9 cellular contexts compared by ENCODE assay signal in genomic region chr7:4631664-4632171, GRCh38. TPM values are rescaled to one million over a fixed set of nuclear protein-coding genes. Genes with fewer than 3 reads are reported as not detected.
DNase-seq lines count a peak whose midpoint lies in the region; ATAC-seq and TF ChIP-seq lines count a peak whose summit lies in the region.
"Had no signal": no experiment of that assay in that cellular context is flagged by ENCODE, and none has a peak within 500 bp of the region (broad histone marks: within the 10 kb centered on the region; RNA-seq: fewer than 3 reads in every experiment).

No MANE protein-coding gene starts in this region.

- H3K9me3 ChIP-seq in HAP-1 = no peaks in the 10 kb centered on the region

- DNase-seq in HAP-1 (ENCODE audit: low spot score in 2 of 2) = peak; percentile 80 to 85
- peak; percentile 82 for DNase-seq in NCI-H748 treated with DMSO at 0.1 percent for 48 hours (lab: John Stamatoyannopoulos, UW)
- DNase-seq in chondrocyte (ENCODE audit: low spot score) = no peak
- peak; percentile 91 for DNase-seq in islet precursor cell
- peak; percentile 82 for DNase-seq in smooth muscle cell of the brain vasculature (ENCODE audit: low read depth, low spot score)
- DNase-seq: activated naive CD8-positive, alpha-beta T cell treated with anti-CD3 and anti-CD28 coated beads, Interleukin-2, amount 10 ng/mL, durations not matched to agents 7 days and 5 days had no signal

- no peaks in the 10 kb centered on the region for H3K27me3 Mint-ChIP-seq in chondrocyte (ENCODE audit: low read depth)

- H3K9me3 Mint-ChIP-seq in chondrocyte (ENCODE audit: low read depth) = no peaks in the 10 kb centered on the region
- H3K9me3 Mint-ChIP-seq: activated naive CD8-positive, alpha-beta T cell treated with anti-CD3 and anti-CD28 coated beads, Interleukin-2, amount 10 ng/mL, durations not matched to agents 7 days and 5 days had no signal

- peak overlapping the region; percentile 94 for H3K27ac Mint-ChIP-seq in chondrocyte (ENCODE audit: unreplicated experiment)
- H3K27ac Mint-ChIP-seq: activated naive CD8-positive, alpha-beta T cell treated with anti-CD3 and anti-CD28 coated beads, Interleukin-2, amount 10 ng/mL, durations not matched to agents 7 days and 5 days had no signal

- ATAC-seq in GM21825 (IDR thresholded peaks at IDR 0.05; ENCODE audit: unreplicated experiment) = no peak
- no peak for ATAC-seq in GM21423 (IDR thresholded peaks at IDR 0.05; ENCODE audit: unreplicated experiment)

- peak; percentile 86 for TF ChIP-seq CTCF in 22Rv1 (IDR thresholded peaks at IDR 0.05)
- peak; percentile 95 for TF ChIP-seq CTCF in chondrocyte (IDR thresholded peaks at IDR 0.05)

- H3K4me3 Mint-ChIP-seq in chondrocyte (ENCODE audit: unreplicated experiment) = peak overlapping the region; percentile 65
- H3K4me3 Mint-ChIP-seq: activated naive CD8-positive, alpha-beta T cell treated with anti-CD3 and anti-CD28 coated beads, Interleukin-2, amount 10 ng/mL, durations not matched to agents 7 days and 5 days had no signal

- in situ Hi-C loops in HAP-1 (cut with MboI; ENCODE audit: low sequenced_read_pairs) = no loop called here

- no peak overlapping the region for H3K4me3 ChIP-seq in HAP-1

- no peaks in the 10 kb centered on the region for H3K36me3 Mint-ChIP-seq in chondrocyte (ENCODE audit: low read depth)
- H3K36me3 Mint-ChIP-seq: activated naive CD8-positive, alpha-beta T cell treated with anti-CD3 and anti-CD28 coated beads, Interleukin-2, amount 10 ng/mL, durations not matched to agents 7 days and 5 days had no signal

- peaks cover 30% of the 10 kb centered on the region for H3K4me1 Mint-ChIP-seq in chondrocyte (ENCODE audit: low read depth)
- H3K4me1 Mint-ChIP-seq: activated naive CD8-positive, alpha-beta T cell treated with anti-CD3 and anti-CD28 coated beads, Interleukin-2, amount 10 ng/mL, durations not matched to agents 7 days and 5 days had no signal

- H3K27me3 ChIP-seq in HAP-1 (ENCODE audit: low read depth) = no peaks in the 10 kb centered on the region

- no peak overlapping the region for H3K27ac ChIP-seq in 22Rv1

- H3K36me3 ChIP-seq in HAP-1 (replicated peaks) = no peaks in the 10 kb centered on the region

- H3K4me1 ChIP-seq in HAP-1 = peaks cover 18% of the 10 kb centered on the region

RNA-seq across cellular contexts. Expression of gene FOXK1, which starts 50.4 kb away (rescaled TPM):
- total RNA-seq in chondrocyte = 53.3 to 78.3 TPM (median 77.9 TPM) in 3 replicates
